ENCODE assay signal across 27 cellular contexts in the genomic region with DNA sequence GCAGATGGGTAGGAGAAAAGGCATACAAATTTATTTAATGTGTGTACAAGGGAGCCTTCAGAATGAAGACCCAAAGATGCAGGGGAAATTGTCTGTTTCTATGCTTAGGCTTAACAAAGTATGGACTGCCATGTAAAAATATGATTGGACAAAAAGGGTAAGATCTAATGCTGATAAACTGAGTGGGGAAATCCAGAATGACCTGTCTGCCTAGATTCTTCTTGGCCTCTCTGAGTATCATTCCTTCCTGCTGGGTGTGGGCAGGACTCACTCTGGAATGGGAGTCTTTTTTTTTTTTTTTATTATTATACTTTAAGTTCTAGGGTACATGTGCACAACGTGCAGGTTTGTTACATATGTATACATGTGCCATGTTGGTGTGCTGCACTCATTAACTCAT.
"Had no signal": no experiment of that assay in that cellular context is flagged by ENCODE, and none has a peak within 500 bp of the region (broad histone marks: within the 10 kb centered on the region; RNA-seq: fewer than 3 reads in every experiment).

No MANE protein-coding gene starts in this region.

- H3K27ac ChIP-seq: ascending aorta, body of pancreas, cardiac muscle cell, Peyer's patch, RWPE1 had no signal

- H3K4me3 ChIP-seq: ascending aorta, body of pancreas, cardiac muscle cell, Peyer's patch had no signal

- H3K9me3 ChIP-seq: ascending aorta, body of pancreas, Peyer's patch had no signal

- H3K27me3 ChIP-seq: ascending aorta, body of pancreas, cardiac muscle cell, Peyer's patch had no signal

- H3K4me1 ChIP-seq: ascending aorta, Peyer's patch had no signal

- ATAC-seq: activated CD8-positive, alpha-beta memory T cell treated with anti-CD3 and anti-CD28 coated beads, Interleukin-2, amount 10 ng/mL, durations not matched to agents 7 days and 5 days; body of pancreas; T-helper 17 cell had no signal

- DNase-seq: activated B cell treated with CpG ODN at 0.5 μM for 24 hours; activated CD4-positive, alpha-beta T cell treated with anti-CD3 and anti-CD28 coated beads for 1 hour; activated CD4-positive, alpha-beta T cell treated with anti-CD3 and anti-CD28 coated beads, Interleukin-2, amount 10 ng/mL, durations not matched to agents 24 days and 14 days; activated CD4-positive, alpha-beta T cell treated with anti-CD3 and anti-CD28 coated beads, Interleukin-2, amount 50 U/mL, for 48 hours; activated CD8-positive, alpha-beta memory T cell treated with anti-CD3 and anti-CD28 coated beads, Interleukin-2, amount 10 ng/mL, durations not matched to agents 7 days and 5 days; activated effector memory CD4-positive, alpha-beta T cell treated with Interleukin-2 at 50 U/mL for 16 hours; activated naive CD4-positive, alpha-beta T cell; activated T-cell treated with anti-CD3 and anti-CD28 coated beads, Interleukin-2, amount 50 U/mL, for 24 hours; amniotic stem cell; body of pancreas; MM.1S; NCI-H1105; NCI-H1436; NCI-H1694 treated with DMSO at 0.1 percent for 48 hours; NCI-H2029 treated with DMSO at 0.1 percent for 48 hours; NCI-H345; NCI-H510A treated with DMSO at 0.1 percent for 48 hours; NCI-H69; NK-92 treated with Interleukin-12 subunit alpha and Interleukin-12 subunit beta, amount 100 ng/mL, for 24 hours; OCI-M1; Peyer's patch; Right ventricle myocardium superior; T-helper 17 cell; T-helper 9 cell had no signal

- H3K36me3 ChIP-seq: ascending aorta, cardiac muscle cell, Peyer's patch had no signal
